9 cellular contexts compared by ENCODE assay signal in genomic region chr19:588093-588742, GRCh38. TPM values are rescaled to one million over a fixed set of nuclear protein-coding genes. Genes with fewer than 3 reads are reported as not detected.
DNase-seq lines count a peak whose midpoint lies in the region; ATAC-seq and TF ChIP-seq lines count a peak whose summit lies in the region.
"Had no signal": no experiment of that assay in that cellular context is flagged by ENCODE, and none has a peak within 500 bp of the region (broad histone marks: within the 10 kb centered on the region; RNA-seq: fewer than 3 reads in every experiment).

No MANE protein-coding gene starts in this region.

- H4K8ac ChIP-seq in H9 (replicated peaks; ENCODE audit: insufficient read length, low read depth, low read length) = no peak overlapping the region

- H2BK20ac ChIP-seq in H9 (ENCODE audit: low read depth, low read length, poor library complexity, severe bottlenecking) = no peak overlapping the region

- H3K4me2 ChIP-seq in H9 (ENCODE audit: insufficient read depth, insufficient read length, low read length) = no peak overlapping the region

- no peak overlapping the region for H3K4ac ChIP-seq in H9 (ENCODE audit: low read depth, low read length)

- H2BK120ac ChIP-seq in H9 (ENCODE audit: low read depth, low read length, poor library complexity, severe bottlenecking) = no peak overlapping the region

- no peak overlapping the region for H4K5ac ChIP-seq in H9 (ENCODE audit: insufficient read length, low read depth, low read length)

- H2BK15ac ChIP-seq in H9 (ENCODE audit: low read depth, low read length) = no peak overlapping the region

- no peaks in the 10 kb centered on the region for H3K79me1 ChIP-seq in H9 (ENCODE audit: insufficient read depth, low read depth, low read length, poor library complexity, severe bottlenecking)

- H3K23ac ChIP-seq in H9 (ENCODE audit: insufficient read length, low read depth, low read length) = no peak overlapping the region

- H4K20me1 ChIP-seq in H9 (ENCODE audit: control insufficient read depth, insufficient read depth, insufficient read length) = peaks cover 3% of the 10 kb centered on the region

- TF ChIP-seq CTCF in AG09319 (IDR thresholded peaks at IDR 0.05; ENCODE audit: low read depth, low read length) = peak; percentile 77
- TF ChIP-seq CTCF in H9 (conservative IDR thresholded peaks at IDR 0.05) = peak; percentile 72
- no peak for TF ChIP-seq CTCF in coronary artery (IDR thresholded peaks at IDR 0.05)
- TF ChIP-seq CTCF in lower lobe of right lung (IDR thresholded peaks at IDR 0.05) = peak; percentile 43

- H3K27ac Mint-ChIP-seq in H9 = no peak overlapping the region
- no peak overlapping the region for H3K27ac Mint-ChIP-seq in activated CD4-positive, alpha-beta T cell treated with anti-CD3 and anti-CD28 coated beads, Interleukin-2, amount 10 ng/mL, durations not matched to agents 7 days and 5 days

- no peak overlapping the region for H2AFZ ChIP-seq in H9 (ENCODE audit: low read length)

- peaks cover 0 to 2% (median 0%) of the 10 kb centered on the region in 3 experiments; a peak in 1 of 7 replicates for H3K36me3 Mint-ChIP-seq in H9 (ENCODE audit: insufficient read depth in 1 of 3, low read depth in 3 of 3)
- no peaks in the 10 kb centered on the region for H3K36me3 Mint-ChIP-seq in activated CD4-positive, alpha-beta T cell treated with anti-CD3 and anti-CD28 coated beads, Interleukin-2, amount 10 ng/mL, durations not matched to agents 7 days and 5 days (ENCODE audit: low read depth)

- H3K56ac ChIP-seq in H9 (ENCODE audit: insufficient read length, low read depth, low read length) = no peak overlapping the region

- H3K23me2 ChIP-seq in H9 (ENCODE audit: insufficient read length, low read depth, low read length, poor library complexity, severe bottlenecking) = no peaks in the 10 kb centered on the region

- POLR2A ChIA-PET in activated CD4-positive, alpha-beta T cell treated with anti-CD3 and anti-CD28 coated beads, Interleukin-2, amount 10 ng/mL, durations not matched to agents 7 days and 5 days (lab: Charles Lee) = no interaction called here

- no CpG with 5 or more reads among the region's 41 CpGs for WGBS in H9 (ENCODE audit: extremely low coverage, insufficient read length, low lambda C conversion rate)

- intact Hi-C loops in lower lobe of right lung (cut with DNase I) = no loop called here

- H3K27me3 ChIP-seq in H9 (ENCODE audit: insufficient read depth, low read length) (peaks cover 12% of the 10 kb centered on the region; the same call in 1 of the 2 replicates), lower lobe of right lung (ENCODE audit: low read depth) (peaks cover 68% of the 10 kb centered on the region)

- H3T11ph ChIP-seq in H9 (ENCODE audit: low read length) = no peak overlapping the region

- H2BK12ac ChIP-seq in H9 (ENCODE audit: insufficient read length, low read depth, low read length) = no peak overlapping the region

- CTCF ChIA-PET in activated CD4-positive, alpha-beta T cell treated with anti-CD3 and anti-CD28 coated beads, Interleukin-2, amount 10 ng/mL, durations not matched to agents 7 days and 5 days (lab: Charles Lee) = no interaction called here

- no peak overlapping the region for H3K9ac ChIP-seq in H9 (ENCODE audit: extremely low read depth, insufficient read length, low read length)

- H3K9me3 ChIP-seq in H9 (ENCODE audit: control insufficient read depth, low read depth, low read length) = no peaks in the 10 kb centered on the region
- H3K9me3 ChIP-seq in lower lobe of right lung = no peaks in the 10 kb centered on the region
- H3K9me3 ChIP-seq: ovary had no signal

- H3K4me3 ChIP-seq in coronary artery (peak overlapping the region; percentile 15), lower lobe of right lung (no peak overlapping the region)
- H3K4me3 ChIP-seq: ovary had no signal

- H3K9me3 Mint-ChIP-seq in H9 = no peaks in the 10 kb centered on the region
- H3K9me3 Mint-ChIP-seq in activated CD4-positive, alpha-beta T cell treated with anti-CD3 and anti-CD28 coated beads, Interleukin-2, amount 10 ng/mL, durations not matched to agents 7 days and 5 days = no peaks in the 10 kb centered on the region

- no peak overlapping the region for H3K14ac ChIP-seq in H9 (ENCODE audit: insufficient read depth, low read length)

- peaks cover 4 to 13% of the 10 kb centered on the region in 2 experiments for H3K4me1 Mint-ChIP-seq in H9
- H3K4me1 Mint-ChIP-seq in activated CD4-positive, alpha-beta T cell treated with anti-CD3 and anti-CD28 coated beads, Interleukin-2, amount 10 ng/mL, durations not matched to agents 7 days and 5 days = peaks cover 10% of the 10 kb centered on the region

- H3K27me3 Mint-ChIP-seq in H9 (ENCODE audit: low read depth) = peaks cover 42% of the 10 kb centered on the region
- peaks cover 21% of the 10 kb centered on the region for H3K27me3 Mint-ChIP-seq in activated CD4-positive, alpha-beta T cell treated with anti-CD3 and anti-CD28 coated beads, Interleukin-2, amount 10 ng/mL, durations not matched to agents 7 days and 5 days

- no peak overlapping the region for H3K18ac ChIP-seq in H9 (ENCODE audit: insufficient read length, low read depth, low read length)

- H3K4me1 ChIP-seq in H9 (ENCODE audit: insufficient read depth, low read length) = no peaks in the 10 kb centered on the region
- H3K4me1 ChIP-seq in lower lobe of right lung = peaks cover 22% of the 10 kb centered on the region

- no peak for DNase-seq in AG09319 (ENCODE audit: extremely low read depth, low read depth)
- peak; percentile 92 for DNase-seq in H9
- DNase-seq in NCI-H446 (lab: John Stamatoyannopoulos, UW) = peak; percentile 82 to 96
- DNase-seq in activated CD4-positive, alpha-beta T cell treated with anti-CD3 and anti-CD28 coated beads, Interleukin-2, amount 10 ng/mL, durations not matched to agents 7 days and 5 days = peak; percentile 71
- no peak for DNase-seq in coronary artery (ENCODE audit: low spot score)
- DNase-seq in lower lobe of right lung = peak; percentile 69
- DNase-seq in stimulated activated naive CD4-positive, alpha-beta T cell treated with Interleukin-2 at 50 U/mL for 16 hours (lab: John Stamatoyannopoulos, UW) = peak; percentile 61

- peak overlapping the region in 1 of 2 experiments; percentile 20; a peak in 1 of 5 replicates for H3K4me3 Mint-ChIP-seq in H9
- H3K4me3 Mint-ChIP-seq in activated CD4-positive, alpha-beta T cell treated with anti-CD3 and anti-CD28 coated beads, Interleukin-2, amount 10 ng/mL, durations not matched to agents 7 days and 5 days = no peak overlapping the region

- no peak overlapping the region for H4K91ac ChIP-seq in H9 (ENCODE audit: insufficient read length, low read depth, low read length)

- H2BK5ac ChIP-seq in H9 (ENCODE audit: insufficient read length, low read length) = no peak overlapping the region

- ATAC-seq in lower lobe of right lung (peak; percentile 7 to 27), GM21786 (IDR thresholded peaks at IDR 0.05; ENCODE audit: unreplicated experiment) (no peak)

- no peaks in the 10 kb centered on the region for H3K79me2 ChIP-seq in H9 (ENCODE audit: insufficient read depth, low read length)

- peaks cover 3% of the 10 kb centered on the region for H3K36me3 ChIP-seq in lower lobe of right lung
- H3K36me3 ChIP-seq: ovary had no signal

- no peak overlapping the region for H2AK5ac ChIP-seq in H9 (ENCODE audit: insufficient read length, low read length)

- H3K27ac ChIP-seq in H9 (ENCODE audit: insufficient read length, low read depth, low read length) (no peak overlapping the region), coronary artery (no peak overlapping the region), lower lobe of right lung (no peak overlapping the region)
- H3K27ac ChIP-seq: ovary had no signal

RNA-seq across cellular contexts. Expression of gene HCN2, which starts 1.5 kb away (rescaled TPM):
- total RNA-seq in H9 (2021) = 3.7 and 4.1 TPM in 2 replicates
- total RNA-seq in activated CD4-positive, alpha-beta T cell treated with anti-CD3 and anti-CD28 coated beads, Interleukin-2, amount 10 ng/mL, durations not matched to agents 7 days and 5 days = 1 to 10 TPM; 2.6 to 3.2 TPM
- 0.24 TPM for total RNA-seq in lower lobe of right lung

RNA-seq across cellular contexts. Expression of gene BSG, which starts 15.8 kb away (rescaled TPM):
- 715 and 719 TPM in 2 replicates for total RNA-seq in H9 (2021)
- 100 to 1,000 TPM; 233 TPM for total RNA-seq in activated CD4-positive, alpha-beta T cell treated with anti-CD3 and anti-CD28 coated beads, Interleukin-2, amount 10 ng/mL, durations not matched to agents 7 days and 5 days
- total RNA-seq in lower lobe of right lung = 366 TPM

RNA-seq across cellular contexts. Expression of gene GZMM, which starts 44.4 kb away (rescaled TPM):
- total RNA-seq in H9 (2021) (0.64 and 0.66 TPM in 2 replicates), lower lobe of right lung (3.6 TPM)
- 10 to 100 TPM; 44.5 to 47.4 TPM for total RNA-seq in activated CD4-positive, alpha-beta T cell treated with anti-CD3 and anti-CD28 coated beads, Interleukin-2, amount 10 ng/mL, durations not matched to agents 7 days and 5 days

RNA-seq across cellular contexts. Expression of gene POLRMT, which starts 45.1 kb away (rescaled TPM):
- 101 and 104 TPM in 2 replicates for total RNA-seq in H9 (2021)
- 10 to 100 TPM; 42.1 to 52.3 TPM for total RNA-seq in activated CD4-positive, alpha-beta T cell treated with anti-CD3 and anti-CD28 coated beads, Interleukin-2, amount 10 ng/mL, durations not matched to agents 7 days and 5 days
- 42.5 TPM for total RNA-seq in lower lobe of right lung

RNA-seq across cellular contexts. Expression of gene FGF22, which starts 51.5 kb away (rescaled TPM):
- total RNA-seq in H9 (2021) = 0.72 and 0.99 TPM in 2 replicates
- under 1 TPM in 1 of 2 experiments, not detected in 1; 0.12 TPM for total RNA-seq in activated CD4-positive, alpha-beta T cell treated with anti-CD3 and anti-CD28 coated beads, Interleukin-2, amount 10 ng/mL, durations not matched to agents 7 days and 5 days
- total RNA-seq in lower lobe of right lung = 0.65 TPM

Comparison
In these comparisons a context has a peak if more than half of its experiments do, and no peak if none do; other contexts are left out.
1. DNase-seq: peak in H9 (single experiment), NCI-H446 (2 of 2), activated CD4-positive, alpha-beta T cell treated with anti-CD3 and anti-CD28 coated beads, Interleukin-2, amount 10 ng/mL, durations not matched to agents 7 days and 5 days (single experiment), lower lobe of right lung (single experiment) and stimulated activated naive CD4-positive, alpha-beta T cell treated with Interleukin-2 at 50 U/mL for 16 hours (single experiment); none in AG09319 (single experiment) and coronary artery (single experiment).